In the genomic region with DNA sequence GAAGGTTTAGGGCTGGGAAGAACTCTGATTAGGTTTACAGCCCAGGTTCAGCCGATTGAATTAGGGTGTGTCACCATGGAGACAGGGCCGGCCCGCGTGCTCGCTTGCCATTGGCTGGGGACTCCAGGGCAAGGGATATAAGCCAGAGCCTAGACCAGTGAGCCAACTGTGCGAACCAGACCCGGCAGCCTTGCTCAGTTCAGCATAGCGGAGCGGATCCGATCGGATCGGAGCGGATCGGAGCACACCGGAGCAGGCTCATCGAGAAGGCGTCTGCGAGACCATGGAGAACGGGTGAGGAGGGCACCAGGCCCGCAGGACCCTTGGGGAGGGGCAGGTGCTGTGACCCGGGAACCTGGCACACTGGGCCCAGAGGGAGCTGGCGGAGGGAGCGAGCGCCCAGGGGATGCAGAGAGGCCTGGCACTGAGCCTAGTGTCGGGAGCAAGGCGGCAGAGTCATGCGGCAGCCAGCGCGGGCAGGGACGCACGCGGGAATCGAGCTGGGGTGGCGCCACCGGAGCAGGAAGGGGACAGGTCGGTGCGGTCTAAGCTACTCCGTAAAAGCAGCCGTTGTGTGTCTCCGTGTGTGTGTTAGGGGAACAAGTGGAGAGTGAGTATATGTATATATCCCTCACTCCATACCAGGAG, we compare ENCODE assay signal across 1 cellular context.
TF ChIP-seq lines count a peak whose summit lies in the region.

A gene (plus strand): TSS at position 165 of the 648 bp plus-strand sequence. CDS start 119 bp downstream, at position 284.

TF ChIP-seq in HepG2, 621 proteins besides CTCF, POLR2A, EP300 and RAD21 (continued from another document and continues in another):
- TF ChIP-seq NCOA5 (CRISPR knock-in tag; IDR thresholded peaks at IDR 0.05) (no peak), ZKSCAN5 (CRISPR knock-in tag; IDR thresholded peaks at IDR 0.05) (no peak), IRF2 (CRISPR knock-in tag; IDR thresholded peaks at IDR 0.05) (peak; percentile 68), PRPF4 (IDR thresholded peaks at IDR 0.05; ENCODE audit: low read depth, low read length, poor library complexity, severe bottlenecking) (no peak), HNF4A (CRISPR knock-in tag; IDR thresholded peaks at IDR 0.05) (no peak), ZNF878 (CRISPR knock-in tag; IDR thresholded peaks at IDR 0.05) (no peak), CHD4 (IDR thresholded peaks at IDR 0.05; ENCODE audit: borderline replicate concordance, low read length) (no peak), SNAPC2 (CRISPR knock-in tag; IDR thresholded peaks at IDR 0.05) (peak; percentile 85; the same call in 1 of the 2 replicates), SP140L (CRISPR knock-in tag; IDR thresholded peaks at IDR 0.05; ENCODE audit: borderline replicate concordance) (no peak), ZNF451 (CRISPR knock-in tag; IDR thresholded peaks at IDR 0.05) (no peak; the same call in none of the 2 replicates), SOX5 (CRISPR knock-in tag; IDR thresholded peaks at IDR 0.05; ENCODE audit: borderline replicate concordance) (0 out of 2 replicates have a peak, but pooled peaks have one; percentile 3), ZNF546 (CRISPR knock-in tag; conservative IDR thresholded peaks at IDR 0.05) (no peak), SCMH1 (CRISPR knock-in tag; IDR thresholded peaks at IDR 0.05; ENCODE audit: borderline replicate concordance) (no peak), SRY (CRISPR knock-in tag; IDR thresholded peaks at IDR 0.05) (peak; percentile 93; the same call in 1 of the 2 replicates), KLF11 (CRISPR knock-in tag; IDR thresholded peaks at IDR 0.05) (peak; percentile 82; the same call in 1 of the 2 replicates), ZFY (CRISPR knock-in tag; IDR thresholded peaks at IDR 0.05) (peak; percentile 92), ZNF468 (CRISPR knock-in tag; IDR thresholded peaks at IDR 0.05) (no peak), SRSF4 (IDR thresholded peaks at IDR 0.05; ENCODE audit: low read depth, low read length, poor library complexity, severe bottlenecking) (no peak), KDM1A (CRISPR knock-in tag; IDR thresholded peaks at IDR 0.05) (no peak; the same call in 1 of the 2 replicates), KDM2A (CRISPR knock-in tag; IDR thresholded peaks at IDR 0.05; ENCODE audit: borderline replicate concordance, low read depth) (peak; percentile 95), ERF (CRISPR knock-in tag; IDR thresholded peaks at IDR 0.05) (peak; percentile 64; the same call in 1 of the 2 replicates), GATAD1 (CRISPR knock-in tag; IDR thresholded peaks at IDR 0.05) (peak; percentile 69), MIER2 (CRISPR knock-in tag; IDR thresholded peaks at IDR 0.05) (no peak), SRF (IDR thresholded peaks at IDR 0.05; ENCODE audit: low read depth, low read length) (no peak), XBP1 (CRISPR knock-in tag; IDR thresholded peaks at IDR 0.05) (no peak), SP4 (CRISPR knock-in tag; IDR thresholded peaks at IDR 0.05) (peak; percentile 55; the same call in 1 of the 2 replicates), ZNF614 (CRISPR knock-in tag; IDR thresholded peaks at IDR 0.05; ENCODE audit: borderline replicate concordance) (peak; percentile 39; the same call in 1 of the 2 replicates), ZNF557 (CRISPR knock-in tag; IDR thresholded peaks at IDR 0.05) (0 out of 2 replicates have a peak, but pooled peaks have one; percentile 74), MED8 (CRISPR knock-in tag; IDR thresholded peaks at IDR 0.05; ENCODE audit: insufficient replicate concordance) (peak; percentile 43), ZNF460 (CRISPR knock-in tag; IDR thresholded peaks at IDR 0.05; ENCODE audit: borderline replicate concordance) (no peak), RBAK (CRISPR knock-in tag; IDR thresholded peaks at IDR 0.05) (no peak), HNRNPH1 (optimal IDR thresholded peaks at IDR 0.05; ENCODE audit: low read depth, low read length) (no peak), ETV6 (CRISPR knock-in tag; conservative IDR thresholded peaks at IDR 0.05) (peak; percentile 91), ZFP36 (IDR thresholded peaks at IDR 0.05; ENCODE audit: borderline replicate concordance, low read depth, low read length, partially characterized antibody) (no peak), ZBTB38 (CRISPR knock-in tag; IDR thresholded peaks at IDR 0.05) (peak; percentile 67; the same call in 1 of the 2 replicates), REL (CRISPR knock-in tag; conservative IDR thresholded peaks at IDR 0.05) (0 out of 2 replicates have a peak, but pooled peaks have one; percentile 45), KDM6A (CRISPR knock-in tag; IDR thresholded peaks at IDR 0.05; ENCODE audit: low read depth) (no peak), GZF1 (CRISPR knock-in tag; IDR thresholded peaks at IDR 0.05) (peak; percentile 85; the same call in 1 of the 2 replicates), ZSCAN25 (CRISPR knock-in tag; IDR thresholded peaks at IDR 0.05) (peak; percentile 79; the same call in 1 of the 2 replicates)
- TF ChIP-seq, protein P1, sequence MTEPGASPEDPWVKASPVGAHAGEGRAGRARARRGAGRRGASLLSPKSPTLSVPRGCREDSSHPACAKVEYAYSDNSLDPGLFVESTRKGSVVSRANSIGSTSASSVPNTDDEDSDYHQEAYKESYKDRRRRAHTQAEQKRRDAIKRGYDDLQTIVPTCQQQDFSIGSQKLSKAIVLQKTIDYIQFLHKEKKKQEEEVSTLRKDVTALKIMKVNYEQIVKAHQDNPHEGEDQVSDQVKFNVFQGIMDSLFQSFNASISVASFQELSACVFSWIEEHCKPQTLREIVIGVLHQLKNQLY (CRISPR knock-in tag; IDR thresholded peaks at IDR 0.05), result peak; percentile 50; the same call in 1 of the 2 replicates
- TF ChIP-seq, protein P2, sequence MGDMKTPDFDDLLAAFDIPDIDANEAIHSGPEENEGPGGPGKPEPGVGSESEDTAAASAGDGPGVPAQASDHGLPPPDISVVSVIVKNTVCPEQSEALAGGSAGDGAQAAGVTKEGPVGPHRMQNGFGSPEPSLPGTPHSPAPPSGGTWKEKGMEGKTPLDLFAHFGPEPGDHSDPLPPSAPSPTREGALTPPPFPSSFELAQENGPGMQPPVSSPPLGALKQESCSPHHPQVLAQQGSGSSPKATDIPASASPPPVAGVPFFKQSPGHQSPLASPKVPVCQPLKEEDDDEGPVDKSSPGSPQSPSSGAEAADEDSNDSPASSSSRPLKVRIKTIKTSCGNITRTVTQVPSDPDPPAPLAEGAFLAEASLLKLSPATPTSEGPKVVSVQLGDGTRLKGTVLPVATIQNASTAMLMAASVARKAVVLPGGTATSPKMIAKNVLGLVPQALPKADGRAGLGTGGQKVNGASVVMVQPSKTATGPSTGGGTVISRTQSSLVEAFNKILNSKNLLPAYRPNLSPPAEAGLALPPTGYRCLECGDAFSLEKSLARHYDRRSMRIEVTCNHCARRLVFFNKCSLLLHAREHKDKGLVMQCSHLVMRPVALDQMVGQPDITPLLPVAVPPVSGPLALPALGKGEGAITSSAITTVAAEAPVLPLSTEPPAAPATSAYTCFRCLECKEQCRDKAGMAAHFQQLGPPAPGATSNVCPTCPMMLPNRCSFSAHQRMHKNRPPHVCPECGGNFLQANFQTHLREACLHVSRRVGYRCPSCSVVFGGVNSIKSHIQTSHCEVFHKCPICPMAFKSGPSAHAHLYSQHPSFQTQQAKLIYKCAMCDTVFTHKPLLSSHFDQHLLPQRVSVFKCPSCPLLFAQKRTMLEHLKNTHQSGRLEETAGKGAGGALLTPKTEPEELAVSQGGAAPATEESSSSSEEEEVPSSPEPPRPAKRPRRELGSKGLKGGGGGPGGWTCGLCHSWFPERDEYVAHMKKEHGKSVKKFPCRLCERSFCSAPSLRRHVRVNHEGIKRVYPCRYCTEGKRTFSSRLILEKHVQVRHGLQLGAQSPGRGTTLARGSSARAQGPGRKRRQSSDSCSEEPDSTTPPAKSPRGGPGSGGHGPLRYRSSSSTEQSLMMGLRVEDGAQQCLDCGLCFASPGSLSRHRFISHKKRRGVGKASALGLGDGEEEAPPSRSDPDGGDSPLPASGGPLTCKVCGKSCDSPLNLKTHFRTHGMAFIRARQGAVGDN (CRISPR knock-in tag; IDR thresholded peaks at IDR 0.05), result peak; percentile 97
- TF ChIP-seq, protein P3, sequence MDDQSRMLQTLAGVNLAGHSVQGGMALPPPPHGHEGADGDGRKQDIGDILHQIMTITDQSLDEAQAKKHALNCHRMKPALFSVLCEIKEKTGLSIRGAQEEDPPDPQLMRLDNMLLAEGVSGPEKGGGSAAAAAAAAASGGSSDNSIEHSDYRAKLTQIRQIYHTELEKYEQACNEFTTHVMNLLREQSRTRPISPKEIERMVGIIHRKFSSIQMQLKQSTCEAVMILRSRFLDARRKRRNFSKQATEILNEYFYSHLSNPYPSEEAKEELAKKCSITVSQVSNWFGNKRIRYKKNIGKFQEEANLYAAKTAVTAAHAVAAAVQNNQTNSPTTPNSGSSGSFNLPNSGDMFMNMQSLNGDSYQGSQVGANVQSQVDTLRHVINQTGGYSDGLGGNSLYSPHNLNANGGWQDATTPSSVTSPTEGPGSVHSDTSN (CRISPR knock-in tag; IDR thresholded peaks at IDR 0.05; ENCODE audit: borderline replicate concordance), result no peak
- TF ChIP-seq, protein P4, sequence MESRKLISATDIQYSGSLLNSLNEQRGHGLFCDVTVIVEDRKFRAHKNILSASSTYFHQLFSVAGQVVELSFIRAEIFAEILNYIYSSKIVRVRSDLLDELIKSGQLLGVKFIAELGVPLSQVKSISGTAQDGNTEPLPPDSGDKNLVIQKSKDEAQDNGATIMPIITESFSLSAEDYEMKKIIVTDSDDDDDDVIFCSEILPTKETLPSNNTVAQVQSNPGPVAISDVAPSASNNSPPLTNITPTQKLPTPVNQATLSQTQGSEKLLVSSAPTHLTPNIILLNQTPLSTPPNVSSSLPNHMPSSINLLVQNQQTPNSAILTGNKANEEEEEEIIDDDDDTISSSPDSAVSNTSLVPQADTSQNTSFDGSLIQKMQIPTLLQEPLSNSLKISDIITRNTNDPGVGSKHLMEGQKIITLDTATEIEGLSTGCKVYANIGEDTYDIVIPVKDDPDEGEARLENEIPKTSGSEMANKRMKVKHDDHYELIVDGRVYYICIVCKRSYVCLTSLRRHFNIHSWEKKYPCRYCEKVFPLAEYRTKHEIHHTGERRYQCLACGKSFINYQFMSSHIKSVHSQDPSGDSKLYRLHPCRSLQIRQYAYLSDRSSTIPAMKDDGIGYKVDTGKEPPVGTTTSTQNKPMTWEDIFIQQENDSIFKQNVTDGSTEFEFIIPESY (CRISPR knock-in tag; IDR thresholded peaks at IDR 0.05), result 0 out of 2 replicates have a peak, but pooled peaks have one; percentile 35
- TF ChIP-seq, protein P5, sequence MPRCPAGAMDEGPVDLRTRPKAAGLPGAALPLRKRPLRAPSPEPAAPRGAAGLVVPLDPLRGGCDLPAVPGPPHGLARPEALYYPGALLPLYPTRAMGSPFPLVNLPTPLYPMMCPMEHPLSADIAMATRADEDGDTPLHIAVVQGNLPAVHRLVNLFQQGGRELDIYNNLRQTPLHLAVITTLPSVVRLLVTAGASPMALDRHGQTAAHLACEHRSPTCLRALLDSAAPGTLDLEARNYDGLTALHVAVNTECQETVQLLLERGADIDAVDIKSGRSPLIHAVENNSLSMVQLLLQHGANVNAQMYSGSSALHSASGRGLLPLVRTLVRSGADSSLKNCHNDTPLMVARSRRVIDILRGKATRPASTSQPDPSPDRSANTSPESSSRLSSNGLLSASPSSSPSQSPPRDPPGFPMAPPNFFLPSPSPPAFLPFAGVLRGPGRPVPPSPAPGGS (CRISPR knock-in tag; IDR thresholded peaks at IDR 0.05), result peak; percentile 59; the same call in 1 of the 2 replicates
- TF ChIP-seq, protein P6, sequence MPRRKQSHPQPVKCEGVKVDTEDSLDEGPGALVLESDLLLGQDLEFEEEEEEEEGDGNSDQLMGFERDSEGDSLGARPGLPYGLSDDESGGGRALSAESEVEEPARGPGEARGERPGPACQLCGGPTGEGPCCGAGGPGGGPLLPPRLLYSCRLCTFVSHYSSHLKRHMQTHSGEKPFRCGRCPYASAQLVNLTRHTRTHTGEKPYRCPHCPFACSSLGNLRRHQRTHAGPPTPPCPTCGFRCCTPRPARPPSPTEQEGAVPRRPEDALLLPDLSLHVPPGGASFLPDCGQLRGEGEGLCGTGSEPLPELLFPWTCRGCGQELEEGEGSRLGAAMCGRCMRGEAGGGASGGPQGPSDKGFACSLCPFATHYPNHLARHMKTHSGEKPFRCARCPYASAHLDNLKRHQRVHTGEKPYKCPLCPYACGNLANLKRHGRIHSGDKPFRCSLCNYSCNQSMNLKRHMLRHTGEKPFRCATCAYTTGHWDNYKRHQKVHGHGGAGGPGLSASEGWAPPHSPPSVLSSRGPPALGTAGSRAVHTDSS (CRISPR knock-in tag; conservative IDR thresholded peaks at IDR 0.05), result no peak
- TF ChIP-seq, protein P7, sequence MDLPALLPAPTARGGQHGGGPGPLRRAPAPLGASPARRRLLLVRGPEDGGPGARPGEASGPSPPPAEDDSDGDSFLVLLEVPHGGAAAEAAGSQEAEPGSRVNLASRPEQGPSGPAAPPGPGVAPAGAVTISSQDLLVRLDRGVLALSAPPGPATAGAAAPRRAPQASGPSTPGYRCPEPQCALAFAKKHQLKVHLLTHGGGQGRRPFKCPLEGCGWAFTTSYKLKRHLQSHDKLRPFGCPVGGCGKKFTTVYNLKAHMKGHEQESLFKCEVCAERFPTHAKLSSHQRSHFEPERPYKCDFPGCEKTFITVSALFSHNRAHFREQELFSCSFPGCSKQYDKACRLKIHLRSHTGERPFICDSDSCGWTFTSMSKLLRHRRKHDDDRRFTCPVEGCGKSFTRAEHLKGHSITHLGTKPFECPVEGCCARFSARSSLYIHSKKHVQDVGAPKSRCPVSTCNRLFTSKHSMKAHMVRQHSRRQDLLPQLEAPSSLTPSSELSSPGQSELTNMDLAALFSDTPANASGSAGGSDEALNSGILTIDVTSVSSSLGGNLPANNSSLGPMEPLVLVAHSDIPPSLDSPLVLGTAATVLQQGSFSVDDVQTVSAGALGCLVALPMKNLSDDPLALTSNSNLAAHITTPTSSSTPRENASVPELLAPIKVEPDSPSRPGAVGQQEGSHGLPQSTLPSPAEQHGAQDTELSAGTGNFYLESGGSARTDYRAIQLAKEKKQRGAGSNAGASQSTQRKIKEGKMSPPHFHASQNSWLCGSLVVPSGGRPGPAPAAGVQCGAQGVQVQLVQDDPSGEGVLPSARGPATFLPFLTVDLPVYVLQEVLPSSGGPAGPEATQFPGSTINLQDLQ (CRISPR knock-in tag; IDR thresholded peaks at IDR 0.05), result no peak
- TF ChIP-seq, protein P8, sequence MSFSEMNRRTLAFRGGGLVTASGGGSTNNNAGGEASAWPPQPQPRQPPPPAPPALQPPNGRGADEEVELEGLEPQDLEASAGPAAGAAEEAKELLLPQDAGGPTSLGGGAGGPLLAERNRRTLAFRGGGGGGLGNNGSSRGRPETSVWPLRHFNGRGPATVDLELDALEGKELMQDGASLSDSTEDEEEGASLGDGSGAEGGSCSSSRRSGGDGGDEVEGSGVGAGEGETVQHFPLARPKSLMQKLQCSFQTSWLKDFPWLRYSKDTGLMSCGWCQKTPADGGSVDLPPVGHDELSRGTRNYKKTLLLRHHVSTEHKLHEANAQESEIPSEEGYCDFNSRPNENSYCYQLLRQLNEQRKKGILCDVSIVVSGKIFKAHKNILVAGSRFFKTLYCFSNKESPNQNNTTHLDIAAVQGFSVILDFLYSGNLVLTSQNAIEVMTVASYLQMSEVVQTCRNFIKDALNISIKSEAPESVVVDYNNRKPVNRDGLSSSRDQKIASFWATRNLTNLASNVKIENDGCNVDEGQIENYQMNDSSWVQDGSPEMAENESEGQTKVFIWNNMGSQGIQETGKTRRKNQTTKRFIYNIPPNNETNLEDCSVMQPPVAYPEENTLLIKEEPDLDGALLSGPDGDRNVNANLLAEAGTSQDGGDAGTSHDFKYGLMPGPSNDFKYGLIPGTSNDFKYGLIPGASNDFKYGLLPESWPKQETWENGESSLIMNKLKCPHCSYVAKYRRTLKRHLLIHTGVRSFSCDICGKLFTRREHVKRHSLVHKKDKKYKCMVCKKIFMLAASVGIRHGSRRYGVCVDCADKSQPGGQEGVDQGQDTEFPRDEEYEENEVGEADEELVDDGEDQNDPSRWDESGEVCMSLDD (CRISPR knock-in tag; IDR thresholded peaks at IDR 0.05; ENCODE audit: borderline replicate concordance), result no peak
